ENCODE assay signal across 8 cellular contexts in the genomic region with DNA sequence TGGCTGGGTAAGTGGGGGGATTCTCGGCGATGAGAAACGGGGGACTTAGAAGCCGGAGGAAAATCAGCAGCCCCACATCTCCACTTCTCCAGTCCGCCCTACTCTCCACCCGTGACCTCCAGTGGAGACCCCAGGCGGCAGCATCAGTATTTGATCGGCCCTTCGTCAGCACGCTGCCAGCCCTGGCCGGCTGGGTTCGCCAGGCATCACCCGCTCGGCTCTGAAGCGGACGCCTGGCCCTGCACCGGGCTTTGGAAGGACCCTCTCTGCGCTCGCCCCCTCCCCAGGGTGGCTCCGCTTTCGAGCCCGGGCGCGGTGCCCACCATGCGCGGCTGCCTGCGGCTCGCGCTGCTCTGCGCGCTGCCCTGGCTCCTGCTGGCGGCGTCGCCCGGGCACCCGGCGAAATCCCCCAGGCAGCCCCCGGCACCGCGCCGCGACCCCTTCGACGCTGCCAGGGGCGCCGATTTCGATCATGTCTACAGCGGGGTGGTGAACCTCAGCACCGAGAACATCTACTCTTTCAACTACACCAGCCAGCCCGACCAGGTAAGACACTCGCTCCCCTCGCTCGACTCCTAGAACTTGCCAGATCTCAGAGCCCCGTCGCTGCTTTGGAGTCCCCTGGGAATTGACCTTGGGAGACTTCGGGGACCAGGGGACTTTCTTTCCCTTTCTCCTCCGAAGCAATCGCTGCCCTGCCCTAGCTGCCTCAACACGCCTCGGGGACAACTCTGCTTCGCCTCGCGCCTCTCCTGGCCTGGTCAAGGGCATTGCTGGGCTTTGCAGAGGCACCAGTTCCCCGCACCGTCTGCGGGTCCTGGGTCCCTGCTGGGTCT. TPM values are rescaled to one million over a fixed set of nuclear protein-coding genes. Genes with fewer than 3 reads are reported as not detected.
DNase-seq lines count a peak whose midpoint lies in the region; ATAC-seq and TF ChIP-seq lines count a peak whose summit lies in the region.

No MANE protein-coding gene starts in this region.

- no peak for TF ChIP-seq RAD21 in liver (IDR thresholded peaks at IDR 0.05)

- H3K4me3 ChIP-seq in cardiac fibroblast (replicated peaks in 1 of 2; ENCODE audit: low read depth in 2 of 2, low read length in 2 of 2) (peak overlapping the region; percentile 31 to 52), liver (ENCODE audit: low read depth in 1 of 3, low read length in 3 of 3) (peak overlapping the region; percentile 71 to 93 (median 72))

- H3K27ac ChIP-seq in liver (ENCODE audit: low read depth in 1 of 2, low read length in 2 of 2), result peak overlapping the region; percentile 45 to 46

- no peaks in the 10 kb centered on the region for H3K36me3 ChIP-seq in liver (ENCODE audit: control insufficient read depth in 4 of 4, insufficient read depth in 3 of 4, low read depth in 1 of 4, low read length in 3 of 4)

- H3K27me3 ChIP-seq in liver (ENCODE audit: control insufficient read depth in 4 of 4, insufficient read depth in 4 of 4, low read length in 3 of 4), result no peaks in the 10 kb centered on the region

- H3K9me3 ChIP-seq in liver (ENCODE audit: control insufficient read depth in 4 of 4, low read length in 3 of 4), result no peaks in the 10 kb centered on the region

- peaks cover 0 to 18% (median 9%) of the 10 kb centered on the region in 4 donors for H3K4me1 ChIP-seq in liver (ENCODE audit: control insufficient read depth in 4 of 4, insufficient read depth in 4 of 4, low read length in 3 of 4)

- DNase-seq in 8988T (peak; percentile 22), T-helper 9 cell (peak; percentile 42), cardiac fibroblast (ENCODE audit: low read depth in 2 of 2) (peak in 1 of 2 donors; percentile 3), SHP77 (lab: John Stamatoyannopoulos, UW) (no peak)
- DNase-seq in stimulated activated CD4-positive, alpha-beta T cell treated with anti-CD3 and anti-CD28 coated beads, TNF-alpha, amount 100 ng/mL, for 24 hours (ENCODE audit: low read depth in 3 of 3), result peak in 2 of 3 experiments; percentile 13 to 42

- TF ChIP-seq CTCF in cardiac fibroblast (IDR thresholded peaks at IDR 0.05; ENCODE audit: low read depth, low read length) (no peak), liver (IDR thresholded peaks at IDR 0.05; ENCODE audit: low read depth, low read length, missing input control) (no peak)

- H3K9ac ChIP-seq in liver (ENCODE audit: low read depth in 1 of 2, low read length in 2 of 2), result peak overlapping the region; percentile 42 to 89

- ATAC-seq in GM18520 (IDR thresholded peaks at IDR 0.05; ENCODE audit: unreplicated experiment), result peak; percentile 29
- peak; percentile 29 for ATAC-seq in HG03103 (IDR thresholded peaks at IDR 0.05; ENCODE audit: low read depth, unreplicated experiment)

- WGBS in liver, result under 1% methylated on average over 66 of the region's 66 CpGs

TF ChIP-seq in liver, 16 proteins besides CTCF, POLR2A, EP300 and RAD21:
- TF ChIP-seq ATF3 (IDR thresholded peaks at IDR 0.05) (no peak), FOXA2 (IDR thresholded peaks at IDR 0.05) (no peak), FOXA1 (IDR thresholded peaks at IDR 0.05) (no peak), JUND (IDR thresholded peaks at IDR 0.05) (no peak), EGR1 (IDR thresholded peaks at IDR 0.05; ENCODE audit: low read depth in 2 of 2) (no peak), HNF4A (conservative IDR thresholded peaks at IDR 0.05) (no peak), YY1 (IDR thresholded peaks at IDR 0.05) (no peak), SP1 (IDR thresholded peaks at IDR 0.05) (no peak), NR2F2 (IDR thresholded peaks at IDR 0.05) (no peak), HNF4G (IDR thresholded peaks at IDR 0.05) (no peak), TAF1 (conservative IDR thresholded peaks at IDR 0.05) (no peak), REST (IDR thresholded peaks at IDR 0.05) (no peak), RXRA (IDR thresholded peaks at IDR 0.05) (no peak), GABPA (IDR thresholded peaks at IDR 0.05 in 1 of 2, conservative IDR thresholded peaks at IDR 0.05 in 1 of 2) (no peak)
- TF ChIP-seq, protein P1, sequence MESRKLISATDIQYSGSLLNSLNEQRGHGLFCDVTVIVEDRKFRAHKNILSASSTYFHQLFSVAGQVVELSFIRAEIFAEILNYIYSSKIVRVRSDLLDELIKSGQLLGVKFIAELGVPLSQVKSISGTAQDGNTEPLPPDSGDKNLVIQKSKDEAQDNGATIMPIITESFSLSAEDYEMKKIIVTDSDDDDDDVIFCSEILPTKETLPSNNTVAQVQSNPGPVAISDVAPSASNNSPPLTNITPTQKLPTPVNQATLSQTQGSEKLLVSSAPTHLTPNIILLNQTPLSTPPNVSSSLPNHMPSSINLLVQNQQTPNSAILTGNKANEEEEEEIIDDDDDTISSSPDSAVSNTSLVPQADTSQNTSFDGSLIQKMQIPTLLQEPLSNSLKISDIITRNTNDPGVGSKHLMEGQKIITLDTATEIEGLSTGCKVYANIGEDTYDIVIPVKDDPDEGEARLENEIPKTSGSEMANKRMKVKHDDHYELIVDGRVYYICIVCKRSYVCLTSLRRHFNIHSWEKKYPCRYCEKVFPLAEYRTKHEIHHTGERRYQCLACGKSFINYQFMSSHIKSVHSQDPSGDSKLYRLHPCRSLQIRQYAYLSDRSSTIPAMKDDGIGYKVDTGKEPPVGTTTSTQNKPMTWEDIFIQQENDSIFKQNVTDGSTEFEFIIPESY (IDR thresholded peaks at IDR 0.05), result no peak
- TF ChIP-seq, protein P2, sequence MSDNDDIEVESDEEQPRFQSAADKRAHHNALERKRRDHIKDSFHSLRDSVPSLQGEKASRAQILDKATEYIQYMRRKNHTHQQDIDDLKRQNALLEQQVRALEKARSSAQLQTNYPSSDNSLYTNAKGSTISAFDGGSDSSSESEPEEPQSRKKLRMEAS (IDR thresholded peaks at IDR 0.05), result no peak

RNA-seq across cellular contexts. Expression of gene SIDT1, which starts 0.6 kb away (rescaled TPM):
- total RNA-seq in liver, result 1 to 10 TPM; 1.5 to 2.2 TPM
- polyA plus RNA-seq in liver, result under 1 TPM; 0.08 to 0.10 TPM

RNA-seq across cellular contexts. Expression of gene SPICE1, which starts 18.0 kb away (rescaled TPM):
- 10 to 100 TPM in 1 of 2 donors, 1 to 10 TPM in 1; 4.1 to 16.7 TPM for total RNA-seq in liver
- 1 to 10 TPM; 1.6 to 3.7 TPM for polyA plus RNA-seq in liver

Comparison
In these comparisons a context has a peak if more than half of its experiments do, and no peak if none do; other contexts are left out.
1. DNase-seq: peak in 8988T (single experiment), T-helper 9 cell (single experiment) and stimulated activated CD4-positive, alpha-beta T cell treated with anti-CD3 and anti-CD28 coated beads, TNF-alpha, amount 100 ng/mL, for 24 hours (2 of 3); none in SHP77 (0 of 2).